19 cellular contexts compared by ENCODE assay signal in genomic region chr1:222126052-222126451, GRCh38.
"Had no signal": no experiment of that assay in that cellular context is flagged by ENCODE, and none has a peak within 500 bp of the region (broad histone marks: within the 10 kb centered on the region; RNA-seq: fewer than 3 reads in every experiment).

No MANE protein-coding gene starts in this region.

- H3K9me3 Mint-ChIP-seq: activated naive CD4-positive, alpha-beta T cell treated with anti-CD3 and anti-CD28 coated beads, Interleukin-2, amount 50 U/mL, for 72 hours; activated T-helper 1 cell treated with anti-CD3 and anti-CD28 coated beads, Interleukin-12 subunit alpha, Interleukin-12 subunit beta, Interleukin-2, Interleukin-4 antibody, amounts not matched to agents 30 ng/mL and 10 ng/mL and 1 ng/mL, durations not matched to agents 14 hours and 24 hours and 36 hours; nephron had no signal

- DNase-seq: activated CD4-positive, alpha-beta T cell treated with anti-CD3 and anti-CD28 coated beads, Interleukin-2, amount 50 U/mL, for 4 hours; activated gamma-delta T cell treated with Interleukin-2 at 50 U/mL for 16 hours; activated T-cell treated with anti-CD3 and anti-CD28 coated beads for 4 hours; adrenal gland; cortex of kidney; kidney; left lung; nucleus accumbens; retina; stimulated activated CD4-positive, alpha-beta T cell treated with anti-CD3 and anti-CD28 coated beads, Interleukin-1b, Interleukin-23, amount 100 ng/mL, for 48 hours; stimulated activated naive CD4-positive, alpha-beta T cell treated with Interleukin-2 at 50 U/mL for 16 hours; thyroid gland had no signal

- H3K27ac Mint-ChIP-seq: activated naive CD4-positive, alpha-beta T cell treated with anti-CD3 and anti-CD28 coated beads, Interleukin-2, amount 50 U/mL, for 72 hours; activated T-helper 1 cell treated with anti-CD3 and anti-CD28 coated beads, Interleukin-12 subunit alpha, Interleukin-12 subunit beta, Interleukin-2, Interleukin-4 antibody, amounts not matched to agents 30 ng/mL and 10 ng/mL and 1 ng/mL, durations not matched to agents 14 hours and 24 hours and 36 hours; mesothelial cell of epicardium; nephron had no signal

- H3K4me3 Mint-ChIP-seq: activated T-helper 1 cell treated with anti-CD3 and anti-CD28 coated beads, Interleukin-12 subunit alpha, Interleukin-12 subunit beta, Interleukin-2, Interleukin-4 antibody, amounts not matched to agents 30 ng/mL and 10 ng/mL and 1 ng/mL, durations not matched to agents 14 hours and 24 hours and 36 hours; mesothelial cell of epicardium; nephron had no signal

- ATAC-seq: activated naive CD4-positive, alpha-beta T cell treated with anti-CD3 and anti-CD28 coated beads, Interleukin-2, amount 50 U/mL, for 72 hours; left lung had no signal

- H3K4me1 Mint-ChIP-seq: nephron had no signal

- H3K36me3 Mint-ChIP-seq: activated naive CD4-positive, alpha-beta T cell treated with anti-CD3 and anti-CD28 coated beads, Interleukin-2, amount 50 U/mL, for 72 hours; mesothelial cell of epicardium had no signal

- H3K27me3 ChIP-seq: adrenal gland, breast epithelium, left lung, thyroid gland had no signal

- H3K4me1 ChIP-seq: adrenal gland, breast epithelium, left lung, thyroid gland had no signal

- FAIRE-seq: astrocyte, frontal cortex, kidney had no signal

- H3K4me3 ChIP-seq: adrenal gland, breast epithelium, left lung, thyroid gland had no signal

- H3K27ac ChIP-seq: adrenal gland, breast epithelium, left lung, thyroid gland had no signal

- H3K9me3 ChIP-seq: adrenal gland, breast epithelium, left lung, thyroid gland had no signal

- H3K36me3 ChIP-seq: adrenal gland, breast epithelium, left lung, thyroid gland had no signal
